ENCODE assay signal across 23 cellular contexts in genomic region chr20:48596499-48596898, GRCh38.
"Had no signal": no experiment of that assay in that cellular context is flagged by ENCODE, and none has a peak within 500 bp of the region (broad histone marks: within the 10 kb centered on the region; RNA-seq: fewer than 3 reads in every experiment).

No MANE protein-coding gene starts in this region.

- H3K9me2 ChIP-seq: SK-N-SH had no signal

- H3K36me3 ChIP-seq: adrenal gland, breast epithelium, SJSA1 had no signal

- H3K9ac ChIP-seq: KMS-11, SK-N-SH had no signal

- H3K9me3 ChIP-seq: adrenal gland, body of pancreas, breast epithelium, SJSA1, SK-N-SH had no signal

- H3K4me2 ChIP-seq: KMS-11, SK-N-SH had no signal

- H3K4me3 Mint-ChIP-seq: activated CD4-positive, alpha-beta T cell treated with anti-CD3 and anti-CD28 coated beads, Interleukin-2, amount 10 ng/mL, durations not matched to agents 24 days and 14 days; activated CD8-positive, alpha-beta T cell treated with anti-CD3 and anti-CD28 coated beads for 36 hours; activated T-cell treated with anti-CD3 and anti-CD28 coated beads, Interleukin-2, amount 50 U/mL, for 72 hours; activated T-helper 17 cell treated with anti-CD3 and anti-CD28 coated beads, Interleukin-2, amount 50 U/mL, for 72 hours; T-helper 1 cell treated with Interleukin-12 subunit alpha and Interleukin-12 subunit beta and Interleukin-4 antibody, amounts not matched to agents 30 μg/mL and 1 μg/mL, for 36 hours; T-helper 2 cell treated with Interferon-gamma antibody and Interleukin-4, amounts not matched to agents 5 μg/mL and 100 μg/mL, for 36 hours had no signal

- H3K27me3 Mint-ChIP-seq: activated CD4-positive, alpha-beta T cell treated with anti-CD3 and anti-CD28 coated beads, Interleukin-2, amount 10 ng/mL, durations not matched to agents 24 days and 14 days; activated CD8-positive, alpha-beta T cell treated with anti-CD3 and anti-CD28 coated beads for 36 hours had no signal

- H3K27ac Mint-ChIP-seq: activated CD4-positive, alpha-beta T cell treated with anti-CD3 and anti-CD28 coated beads, Interleukin-2, amount 10 ng/mL, durations not matched to agents 24 days and 14 days; activated CD8-positive, alpha-beta T cell treated with anti-CD3 and anti-CD28 coated beads for 36 hours; activated naive CD4-positive, alpha-beta T cell treated with anti-CD3 and anti-CD28 coated beads, Interleukin-2, amount 50 U/mL, for 72 hours; activated T-cell treated with anti-CD3 and anti-CD28 coated beads, Interleukin-2, amount 50 U/mL, for 72 hours; activated T-helper 17 cell treated with anti-CD3 and anti-CD28 coated beads, Interleukin-2, amount 50 U/mL, for 72 hours; T-helper 1 cell treated with Interleukin-12 subunit alpha and Interleukin-12 subunit beta and Interleukin-4 antibody, amounts not matched to agents 30 μg/mL and 1 μg/mL, for 36 hours; T-helper 2 cell treated with Interferon-gamma antibody and Interleukin-4, amounts not matched to agents 5 μg/mL and 100 μg/mL, for 36 hours had no signal

- H3K36me3 Mint-ChIP-seq: activated naive CD4-positive, alpha-beta T cell treated with anti-CD3 and anti-CD28 coated beads, Interleukin-2, amount 50 U/mL, for 72 hours had no signal

- H3K27me3 ChIP-seq: adrenal gland, body of pancreas, breast epithelium had no signal

- H3K4me1 Mint-ChIP-seq: activated CD4-positive, alpha-beta T cell treated with anti-CD3 and anti-CD28 coated beads, Interleukin-2, amount 10 ng/mL, durations not matched to agents 24 days and 14 days; activated T-helper 17 cell treated with anti-CD3 and anti-CD28 coated beads, Interleukin-2, amount 50 U/mL, for 72 hours had no signal

- H3K27ac ChIP-seq: adrenal gland, body of pancreas, breast epithelium, KMS-11, SJSA1 had no signal

- H3K4me1 ChIP-seq: adrenal gland, body of pancreas, breast epithelium, SJSA1 had no signal

- DNase-seq: activated CD4-positive, alpha-beta T cell treated with anti-CD3 and anti-CD28 coated beads, Interleukin-2, amount 10 ng/mL, durations not matched to agents 24 days and 14 days; activated CD4-positive, alpha-beta T cell treated with anti-CD3 and anti-CD28 coated beads, Interleukin-2, amount 50 U/mL, for 4 hours; activated CD8-positive, alpha-beta T cell treated with anti-CD3 and anti-CD28 coated beads for 36 hours; activated naive CD4-positive, alpha-beta T cell; activated T-cell treated with anti-CD3 and anti-CD28 coated beads, Interleukin-2, amount 50 U/mL, for 1 hour; activated T-cell treated with anti-CD3 and anti-CD28 coated beads, Interleukin-2, amount 50 U/mL, for 72 hours; adrenal gland; body of pancreas; NCI-H1105; NCI-H1417 treated with DMSO at 0.1 percent for 48 hours; NCI-H187 treated with DMSO at 0.1 percent for 48 hours; NCI-H2081; NCI-H345; NCI-H524 treated with DMSO at 0.1 percent for 48 hours; SHP77; SK-N-SH had no signal

- H3K9me3 Mint-ChIP-seq: activated CD4-positive, alpha-beta T cell treated with anti-CD3 and anti-CD28 coated beads, Interleukin-2, amount 10 ng/mL, durations not matched to agents 24 days and 14 days; activated CD8-positive, alpha-beta T cell treated with anti-CD3 and anti-CD28 coated beads for 36 hours; activated naive CD4-positive, alpha-beta T cell treated with anti-CD3 and anti-CD28 coated beads, Interleukin-2, amount 50 U/mL, for 72 hours; activated T-cell treated with anti-CD3 and anti-CD28 coated beads, Interleukin-2, amount 50 U/mL, for 72 hours; activated T-helper 17 cell treated with anti-CD3 and anti-CD28 coated beads, Interleukin-2, amount 50 U/mL, for 72 hours; T-helper 1 cell treated with Interleukin-12 subunit alpha and Interleukin-12 subunit beta and Interleukin-4 antibody, amounts not matched to agents 30 μg/mL and 1 μg/mL, for 36 hours; T-helper 2 cell treated with Interferon-gamma antibody and Interleukin-4, amounts not matched to agents 5 μg/mL and 100 μg/mL, for 36 hours had no signal

- H3K4me3 ChIP-seq: adrenal gland, body of pancreas, breast epithelium, SJSA1 had no signal
